ENCODE assay signal across 35 cellular contexts in the genomic region with DNA sequence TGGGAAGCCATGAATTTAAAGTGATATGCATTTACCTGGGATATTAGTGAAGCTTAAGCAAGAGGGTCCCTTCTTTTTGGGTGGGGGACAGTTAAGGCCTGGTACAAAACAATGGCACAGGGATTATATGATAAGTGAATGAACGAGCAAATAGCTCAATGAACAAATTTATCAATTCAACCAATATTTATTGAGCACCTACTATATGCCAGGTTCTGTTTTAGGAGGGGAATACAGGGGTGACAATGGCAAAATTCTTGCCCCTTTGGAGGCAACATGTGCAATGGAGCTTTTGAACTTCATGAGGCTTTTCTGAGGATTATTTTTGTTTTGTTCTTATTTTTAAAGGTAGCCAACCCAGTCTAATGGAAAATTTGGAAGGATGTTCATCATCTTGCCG.
"Had no signal": no experiment of that assay in that cellular context is flagged by ENCODE, and none has a peak within 500 bp of the region (broad histone marks: within the 10 kb centered on the region; RNA-seq: fewer than 3 reads in every experiment).

No MANE protein-coding gene starts in this region.

- H3K36me3 ChIP-seq: MG63 had no signal

- DNase-seq: Karpas-422, Kasumi-1, MG63, MM.1S, MV-4-11, NCI-H1048, NCI-H1092, NCI-H1092 treated with DMSO at 0.1 percent for 48 hours, NCI-H1105, NCI-H1105 treated with DMSO at 0.1 percent for 48 hours, NCI-H1417, NCI-H1417 treated with DMSO at 0.1 percent for 48 hours, NCI-H1436, NCI-H1436 treated with DMSO at 0.1 percent for 48 hours, NCI-H146, NCI-H1694, NCI-H1694 treated with DMSO at 0.1 percent for 48 hours, NCI-H187, NCI-H187 treated with DMSO at 0.1 percent for 48 hours, NCI-H1930, NCI-H2029, NCI-H2029 treated with DMSO at 0.1 percent for 48 hours, NCI-H2081, NCI-H2081 treated with DMSO at 0.1 percent for 48 hours, NCI-H2107, NCI-H2171, NCI-H2171 treated with DMSO at 0.1 percent for 48 hours, NCI-H2227 treated with DMSO at 0.1 percent for 48 hours, NCI-H226, NCI-H345, NCI-H446, NCI-H446 treated with DMSO at 0.1 percent for 48 hours, NCI-H510A, NCI-H510A treated with DMSO at 0.1 percent for 48 hours, NCI-H524 had no signal

- H3K9me3 ChIP-seq: MG63 had no signal

- H3K4me3 ChIP-seq: MG63 had no signal
